11 cellular contexts compared by ENCODE assay signal in genomic region chr6:32183030-32183429, GRCh38. TPM values are rescaled to one million over a fixed set of nuclear protein-coding genes. Genes with fewer than 3 reads are reported as not detected.
A peak's percentile ranks its signal among the peaks of the same experiment; 100 is the strongest.
DNase-seq lines count a peak whose midpoint lies in the region; ATAC-seq lines count a peak whose summit lies in the region.
"Had no signal": no experiment of that assay in that cellular context is flagged by ENCODE, and none has a peak within 500 bp of the region (broad histone marks: within the 10 kb centered on the region; RNA-seq: fewer than 3 reads in every experiment).

No MANE protein-coding gene starts in this region.

- no peaks in the 10 kb centered on the region for H3K9me3 Mint-ChIP-seq in activated T-cell treated with anti-CD3 and anti-CD28 coated beads, Interleukin-2, amount 50 U/mL, for 72 hours
- no peaks in the 10 kb centered on the region for H3K9me3 Mint-ChIP-seq in activated T-cell treated with anti-CD3 and anti-CD28 coated beads, Interleukin-2, amount 50 U/mL, for 4 hours
- H3K9me3 Mint-ChIP-seq in activated T-helper 17 cell treated with anti-CD3 and anti-CD28 coated beads, Interleukin-2, amount 50 U/mL, for 72 hours, result no peaks in the 10 kb centered on the region

- peak overlapping the region; percentile 45 for H3K27ac Mint-ChIP-seq in activated T-cell treated with anti-CD3 and anti-CD28 coated beads, Interleukin-2, amount 50 U/mL, for 72 hours
- H3K27ac Mint-ChIP-seq in activated T-helper 17 cell treated with anti-CD3 and anti-CD28 coated beads, Interleukin-2, amount 50 U/mL, for 72 hours, result peak overlapping the region; percentile 75

- H3K4me3 ChIP-seq in mesenchymal stem cell (ENCODE audit: insufficient read depth in 1 of 2, low read depth in 1 of 2, low read length in 2 of 2), result no peak overlapping the region
- no peak overlapping the region for H3K4me3 ChIP-seq in subcutaneous abdominal adipose tissue (ENCODE audit: low read depth in 1 of 5, low read length in 5 of 5)
- H3K4me3 ChIP-seq: MG63 had no signal

- H3K27me3 Mint-ChIP-seq in activated T-cell treated with anti-CD3 and anti-CD28 coated beads, Interleukin-2, amount 50 U/mL, for 72 hours (ENCODE audit: low read depth), result no peaks in the 10 kb centered on the region
- H3K27me3 Mint-ChIP-seq in activated T-cell treated with anti-CD3 and anti-CD28 coated beads, Interleukin-2, amount 50 U/mL, for 4 hours (ENCODE audit: low read depth), result no peaks in the 10 kb centered on the region
- no peaks in the 10 kb centered on the region for H3K27me3 Mint-ChIP-seq in activated T-helper 17 cell treated with anti-CD3 and anti-CD28 coated beads, Interleukin-2, amount 50 U/mL, for 72 hours

- H3K4me2 ChIP-seq in mesenchymal stem cell (ENCODE audit: low read length, poor library complexity, severe bottlenecking), result no peak overlapping the region

- H3K4me1 ChIP-seq in mesenchymal stem cell (ENCODE audit: control insufficient read depth, insufficient read depth, low read depth, low read length), result peaks cover 21% of the 10 kb centered on the region
- peaks cover 6 to 59% (median 48%) of the 10 kb centered on the region in 5 donors for H3K4me1 ChIP-seq in subcutaneous abdominal adipose tissue (ENCODE audit: control insufficient read depth in 5 of 5, insufficient read depth in 5 of 5, low read length in 5 of 5)

- no peak overlapping the region for H3K4ac ChIP-seq in mesenchymal stem cell (ENCODE audit: low read depth in 1 of 2, low read length in 2 of 2)

- peaks cover 64 to 67% of the 10 kb centered on the region in 2 experiments for H3K36me3 ChIP-seq in mesenchymal stem cell (ENCODE audit: control insufficient read depth in 1 of 2, insufficient read depth in 2 of 2, low read depth in 1 of 2, low read length in 2 of 2)
- H3K36me3 ChIP-seq in subcutaneous abdominal adipose tissue (ENCODE audit: control insufficient read depth in 5 of 5, insufficient read depth in 5 of 5, low read length in 5 of 5), result peaks cover 0 to 64% (median 41%) of the 10 kb centered on the region in 5 donors

- no peak for ATAC-seq in activated T-cell treated with anti-CD3 and anti-CD28 coated beads, Interleukin-2, amount 50 U/mL, for 72 hours (replicated peaks in 1 of 2)
- ATAC-seq in activated T-cell treated with anti-CD3 and anti-CD28 coated beads, Interleukin-2, amount 50 U/mL, for 4 hours, result no peak
- no peak for ATAC-seq in activated T-helper 17 cell treated with anti-CD3 and anti-CD28 coated beads, Interleukin-2, amount 50 U/mL, for 72 hours (replicated peaks)
- no peak for ATAC-seq in HG03108 (IDR thresholded peaks at IDR 0.05; ENCODE audit: unreplicated experiment)
- no peak for ATAC-seq in HG02610 (IDR thresholded peaks at IDR 0.05; ENCODE audit: unreplicated experiment)

- H3K9ac ChIP-seq in mesenchymal stem cell (ENCODE audit: low read length), result peak overlapping the region; percentile 36
- H3K9ac ChIP-seq in subcutaneous abdominal adipose tissue (ENCODE audit: low read length in 5 of 5), result peak overlapping the region in 1 of 5 donors; percentile 41

- H3K9me3 ChIP-seq in mesenchymal stem cell (ENCODE audit: control insufficient read depth, low read length) (no peaks in the 10 kb centered on the region), subcutaneous abdominal adipose tissue (ENCODE audit: control insufficient read depth in 5 of 5, low read length in 5 of 5) (no peaks in the 10 kb centered on the region)
- H3K9me3 ChIP-seq: MG63 had no signal

- no peak overlapping the region for H3K23ac ChIP-seq in mesenchymal stem cell (ENCODE audit: low read length in 2 of 2)

- H2BK12ac ChIP-seq in mesenchymal stem cell (ENCODE audit: low read length in 2 of 2), result no peak overlapping the region

- H3K27me3 ChIP-seq in mesenchymal stem cell (ENCODE audit: control insufficient read depth in 1 of 2, insufficient read depth in 1 of 2, low read length in 2 of 2) (no peaks in the 10 kb centered on the region), subcutaneous abdominal adipose tissue (ENCODE audit: control insufficient read depth in 5 of 5, insufficient read depth in 4 of 5, low read length in 5 of 5) (no peaks in the 10 kb centered on the region)
- H3K27me3 ChIP-seq: MG63 had no signal

- DNase-seq in activated T-cell treated with anti-CD3 and anti-CD28 coated beads, Interleukin-2, amount 50 U/mL, for 72 hours, result no peak
- DNase-seq in activated T-cell treated with anti-CD3 and anti-CD28 coated beads, Interleukin-2, amount 50 U/mL, for 4 hours, result no peak
- DNase-seq in mesenchymal stem cell, result no peak
- DNase-seq in substantia nigra (lab: John Stamatoyannopoulos, UW), result no peak
- DNase-seq: MG63, NCI-H82, RPMI8226 had no signal

- 97% methylated on average over 3 of the region's 3 CpGs for WGBS in mesenchymal stem cell

- H3K79me1 ChIP-seq in mesenchymal stem cell (replicated peaks; ENCODE audit: low read length, poor library complexity, severe bottlenecking), result peaks cover 37% of the 10 kb centered on the region

- H2BK15ac ChIP-seq in mesenchymal stem cell (ENCODE audit: low read depth, poor library complexity, severe bottlenecking), result no peak overlapping the region

- no peak overlapping the region for H3K18ac ChIP-seq in mesenchymal stem cell (ENCODE audit: low read depth in 1 of 2, low read length in 2 of 2)

- H3K4me1 Mint-ChIP-seq in activated T-cell treated with anti-CD3 and anti-CD28 coated beads, Interleukin-2, amount 50 U/mL, for 72 hours (ENCODE audit: low read depth), result peaks cover 65% of the 10 kb centered on the region
- peaks cover 68% of the 10 kb centered on the region for H3K4me1 Mint-ChIP-seq in activated T-cell treated with anti-CD3 and anti-CD28 coated beads, Interleukin-2, amount 50 U/mL, for 4 hours (ENCODE audit: low read depth)
- peaks cover 37% of the 10 kb centered on the region for H3K4me1 Mint-ChIP-seq in activated T-helper 17 cell treated with anti-CD3 and anti-CD28 coated beads, Interleukin-2, amount 50 U/mL, for 72 hours

- H2BK120ac ChIP-seq in mesenchymal stem cell (ENCODE audit: low read depth, low read length), result no peak overlapping the region

- H3K27ac ChIP-seq in mesenchymal stem cell (ENCODE audit: low read length, poor library complexity, severe bottlenecking), result no peak overlapping the region
- H3K27ac ChIP-seq in subcutaneous abdominal adipose tissue (ENCODE audit: low read depth, low read length), result peak overlapping the region; percentile 63
- no peak overlapping the region for H3K27ac ChIP-seq in substantia nigra (ENCODE audit: low read depth, low read length, poor library complexity, severe bottlenecking)

- H2AFZ ChIP-seq in mesenchymal stem cell (ENCODE audit: low read depth, low read length), result no peak overlapping the region

- no peak overlapping the region for H3K4me3 Mint-ChIP-seq in activated T-cell treated with anti-CD3 and anti-CD28 coated beads, Interleukin-2, amount 50 U/mL, for 72 hours
- no peak overlapping the region for H3K4me3 Mint-ChIP-seq in activated T-cell treated with anti-CD3 and anti-CD28 coated beads, Interleukin-2, amount 50 U/mL, for 4 hours
- H3K4me3 Mint-ChIP-seq in activated T-helper 17 cell treated with anti-CD3 and anti-CD28 coated beads, Interleukin-2, amount 50 U/mL, for 72 hours, result peak overlapping the region; percentile 12

- H3K14ac ChIP-seq in mesenchymal stem cell (ENCODE audit: low read length in 2 of 2), result no peak overlapping the region

- H2AK5ac ChIP-seq in mesenchymal stem cell (ENCODE audit: low read length, severe bottlenecking), result no peak overlapping the region

- peaks cover 21 to 26% of the 10 kb centered on the region in 2 donors for H3K36me3 Mint-ChIP-seq in activated T-cell treated with anti-CD3 and anti-CD28 coated beads, Interleukin-2, amount 50 U/mL, for 72 hours (ENCODE audit: insufficient read depth in 2 of 2)
- H3K36me3 Mint-ChIP-seq in activated T-cell treated with anti-CD3 and anti-CD28 coated beads, Interleukin-2, amount 50 U/mL, for 4 hours (ENCODE audit: insufficient read depth), result peaks cover 31% of the 10 kb centered on the region
- H3K36me3 Mint-ChIP-seq in activated T-helper 17 cell treated with anti-CD3 and anti-CD28 coated beads, Interleukin-2, amount 50 U/mL, for 72 hours (ENCODE audit: low read depth), result peaks cover 97% of the 10 kb centered on the region

- no peak overlapping the region for H2BK5ac ChIP-seq in mesenchymal stem cell (ENCODE audit: low read depth, low read length, poor library complexity, severe bottlenecking)

- H4K91ac ChIP-seq in mesenchymal stem cell (ENCODE audit: low read length), result no peak overlapping the region

- no peak overlapping the region for H4K8ac ChIP-seq in mesenchymal stem cell (ENCODE audit: low read length)

RNA-seq across cellular contexts. Expression of gene AGER, which starts 1.0 kb away (rescaled TPM):
- 10 to 100 TPM; 39.0 to 48.0 TPM for total RNA-seq in activated T-cell treated with anti-CD3 and anti-CD28 coated beads, Interleukin-2, amount 50 U/mL, for 72 hours
- 10 to 100 TPM in 2 of 3 donors, 1 to 10 TPM in 1; 8.9 to 14.7 (median 13.0) TPM for total RNA-seq in activated T-cell treated with anti-CD3 and anti-CD28 coated beads, Interleukin-2, amount 50 U/mL, for 4 hours
- 10 to 100 TPM; 19.3 to 50.2 TPM for total RNA-seq in activated T-helper 17 cell treated with anti-CD3 and anti-CD28 coated beads, Interleukin-2, amount 50 U/mL, for 72 hours
- 6.5 TPM for polyA plus RNA-seq in mesenchymal stem cell (2013, experiment 1 of 2)
- polyA plus RNA-seq in mesenchymal stem cell (2013, experiment 2 of 2), result 6.1 TPM

RNA-seq across cellular contexts. Expression of gene RNF5, which starts 4.8 kb away (rescaled TPM):
- total RNA-seq in activated T-cell treated with anti-CD3 and anti-CD28 coated beads, Interleukin-2, amount 50 U/mL, for 72 hours, result 10 to 100 TPM; 45.0 to 49.2 TPM
- 10 to 100 TPM; 40.1 to 49.6 (median 47.1) TPM for total RNA-seq in activated T-cell treated with anti-CD3 and anti-CD28 coated beads, Interleukin-2, amount 50 U/mL, for 4 hours
- total RNA-seq in activated T-helper 17 cell treated with anti-CD3 and anti-CD28 coated beads, Interleukin-2, amount 50 U/mL, for 72 hours, result 10 to 100 TPM; 46.0 to 64.5 TPM
- polyA plus RNA-seq in mesenchymal stem cell (2013, experiment 1 of 2), result 45.5 TPM
- 46.5 TPM for polyA plus RNA-seq in mesenchymal stem cell (2013, experiment 2 of 2)

RNA-seq across cellular contexts. Expression of gene PBX2, which starts 7.0 kb away (rescaled TPM):
- total RNA-seq in activated T-cell treated with anti-CD3 and anti-CD28 coated beads, Interleukin-2, amount 50 U/mL, for 72 hours, result 100 to 1,000 TPM in 1 of 2 donors, 10 to 100 TPM in 1; 98.3 to 104 TPM
- total RNA-seq in activated T-cell treated with anti-CD3 and anti-CD28 coated beads, Interleukin-2, amount 50 U/mL, for 4 hours, result 10 to 100 TPM; 62.2 to 68.2 (median 64.0) TPM
- total RNA-seq in activated T-helper 17 cell treated with anti-CD3 and anti-CD28 coated beads, Interleukin-2, amount 50 U/mL, for 72 hours, result 100 to 1,000 TPM in 1 of 2 donors, 10 to 100 TPM in 1; 53.0 to 135 TPM
- polyA plus RNA-seq in mesenchymal stem cell (2013, experiment 1 of 2), result 81.5 TPM
- polyA plus RNA-seq in mesenchymal stem cell (2013, experiment 2 of 2), result 78.7 TPM

RNA-seq across cellular contexts. Expression of gene AGPAT1, which starts 7.1 kb away (rescaled TPM):
- 10 to 100 TPM; 29.6 to 30.4 TPM for total RNA-seq in activated T-cell treated with anti-CD3 and anti-CD28 coated beads, Interleukin-2, amount 50 U/mL, for 72 hours
- total RNA-seq in activated T-cell treated with anti-CD3 and anti-CD28 coated beads, Interleukin-2, amount 50 U/mL, for 4 hours, result 10 to 100 TPM; 27.3 to 28.2 (median 28.1) TPM
- 10 to 100 TPM; 26.8 to 37.5 TPM for total RNA-seq in activated T-helper 17 cell treated with anti-CD3 and anti-CD28 coated beads, Interleukin-2, amount 50 U/mL, for 72 hours
- polyA plus RNA-seq in mesenchymal stem cell (2013, experiment 1 of 2), result 85.8 TPM
- polyA plus RNA-seq in mesenchymal stem cell (2013, experiment 2 of 2), result 83.8 TPM

RNA-seq across cellular contexts. Expression of gene GPSM3, which starts 9.4 kb away (rescaled TPM):
- total RNA-seq in activated T-cell treated with anti-CD3 and anti-CD28 coated beads, Interleukin-2, amount 50 U/mL, for 72 hours, result 100 to 1,000 TPM; 192 to 213 TPM
- 10 to 100 TPM; 37.1 to 47.6 (median 43.4) TPM for total RNA-seq in activated T-cell treated with anti-CD3 and anti-CD28 coated beads, Interleukin-2, amount 50 U/mL, for 4 hours
- total RNA-seq in activated T-helper 17 cell treated with anti-CD3 and anti-CD28 coated beads, Interleukin-2, amount 50 U/mL, for 72 hours, result 100 to 1,000 TPM; 136 to 227 TPM
- 15.7 TPM for polyA plus RNA-seq in mesenchymal stem cell (2013, experiment 1 of 2)
- 14.7 TPM for polyA plus RNA-seq in mesenchymal stem cell (2013, experiment 2 of 2)
